8 cellular contexts compared by ENCODE assay signal in genomic region chr3:58305882-58306661, GRCh38. TPM values are rescaled to one million over a fixed set of nuclear protein-coding genes. Genes with fewer than 3 reads are reported as not detected.
DNase-seq lines count a peak whose midpoint lies in the region; ATAC-seq, FAIRE-seq and TF ChIP-seq lines count a peak whose summit lies in the region.

Gene HTD2 (plus strand): TSS chr3:58306520. CDS start chr3:58317614, 11,094 bp downstream.
Gene RPP14 (plus strand): TSS chr3:58306245. CDS start chr3:58310330, 4,085 bp downstream.

- TF ChIP-seq CTCF in BE2C (IDR thresholded peaks at IDR 0.05; ENCODE audit: low read depth, low read length): peak; percentile 78
- peak; percentile 93 to 95 (median 95) for TF ChIP-seq CTCF in keratinocyte (optimal IDR thresholded peaks at IDR 0.05 in 1 of 3, IDR thresholded peaks at IDR 0.05 in 1 of 3, conservative IDR thresholded peaks at IDR 0.05 in 1 of 3; ENCODE audit: extremely low read depth in 1 of 3, insufficient read depth in 2 of 3, low read length in 3 of 3)

- H3K9me3 ChIP-seq in BE2C (no peaks in the 10 kb centered on the region), keratinocyte (ENCODE audit: control insufficient read depth, low read depth, low read length) (no peaks in the 10 kb centered on the region)

- peaks cover 14% of the 10 kb centered on the region for H4K20me1 ChIP-seq in keratinocyte (ENCODE audit: control insufficient read depth, extremely low read depth, insufficient read depth, low read length)

- peak; percentile 95 for FAIRE-seq in keratinocyte (lab: Jason Lieb, UNC)

- TF ChIP-seq POLR2A in GM19099 (IDR thresholded peaks at IDR 0.05; ENCODE audit: extremely low read depth, insufficient read length, low read depth): peak; percentile 83

- H3K4me3 ChIP-seq in BE2C (ENCODE audit: low read depth, low read length) (peak within 1 kb of the TSS; percentile 91), keratinocyte (ENCODE audit: control insufficient read depth in 2 of 3, extremely low read depth in 1 of 3, insufficient read depth in 2 of 3, low read depth in 1 of 3, low read length in 3 of 3) (peak within 1 kb of the TSS; percentile 93 to 99 (median 99))

- peaks cover 2% of the 10 kb centered on the region for H3K36me3 ChIP-seq in BE2C
- H3K36me3 ChIP-seq in keratinocyte (ENCODE audit: control insufficient read depth in 2 of 2, extremely low read depth in 1 of 2, insufficient read depth in 2 of 2, low read length in 2 of 2): peaks cover 11 to 21% of the 10 kb centered on the region in 2 experiments

- peak; percentile 87 for ATAC-seq in HG03432 (IDR thresholded peaks at IDR 0.05; ENCODE audit: unreplicated experiment)

- DNase-seq in BE2C (peak; percentile 91), NCI-H460 (ENCODE audit: extremely low read depth, low read depth) (peak; percentile 92), cerebellum (ENCODE audit: low spot score) (peak; percentile 95), keratinocyte (ENCODE audit: low read depth, low spot score) (peak; percentile 79)
- peak; percentile 99 for DNase-seq in activated CD4-positive, alpha-beta T cell treated with anti-CD3 and anti-CD28 coated beads for 1 hour
- peak; percentile 94 to 98 for DNase-seq in stimulated activated CD4-positive, alpha-beta T cell treated with anti-CD3 and anti-CD28 coated beads, Interleukin-15, amount 100 ng/mL, for 1 hour (ENCODE audit: low read depth in 1 of 2, low spot score in 1 of 2)

- peak within 1 kb of the TSS; percentile 95 for H2AFZ ChIP-seq in keratinocyte (ENCODE audit: control insufficient read depth, low read length)

- H3K79me2 ChIP-seq in keratinocyte (ENCODE audit: control insufficient read depth, insufficient read depth, low read length): peaks cover 45% of the 10 kb centered on the region

- H3K4me1 ChIP-seq in BE2C (no peaks in the 10 kb centered on the region), keratinocyte (ENCODE audit: control insufficient read depth, extremely low read depth, insufficient read depth, low read length) (peaks cover 20% of the 10 kb centered on the region)

- H3K9ac ChIP-seq in keratinocyte (ENCODE audit: control insufficient read depth, extremely low read depth, insufficient read depth, low read length): peak within 1 kb of the TSS; percentile 98

- dilution Hi-C loops in keratinocyte (cut with MboI; ENCODE audit: extremely low pct_ligation_motif_present, low sequenced_read_pairs): no loop called here

- no peaks in the 10 kb centered on the region for H3K9me1 ChIP-seq in keratinocyte (ENCODE audit: control insufficient read depth, extremely low read depth, insufficient read depth, low read length)

- H3K27me3 ChIP-seq in BE2C: no peaks in the 10 kb centered on the region
- no peaks in the 10 kb centered on the region for H3K27me3 ChIP-seq in keratinocyte (ENCODE audit: control insufficient read depth, extremely low read depth, insufficient read depth, low read length)

- peak within 1 kb of the TSS; percentile 93 for H3K27ac ChIP-seq in keratinocyte (ENCODE audit: control insufficient read depth, insufficient read depth, low read length)

- H3K4me2 ChIP-seq in keratinocyte (ENCODE audit: control insufficient read depth, extremely low read depth, insufficient read depth, low read depth, low read length): peak within 1 kb of the TSS; percentile 99

RNA-seq across cellular contexts. Expression of gene HTD2, which starts in this region (rescaled TPM):
- 4.7 TPM for polyA plus RNA-seq in BE2C (2012; ENCODE audit: insufficient read depth, insufficient read length, low read depth)
- total RNA-seq in NCI-H460 (2014; rRNA removed; shearing (Covaris generic)): 4.4 and 7.5 TPM in 2 replicates
- 8.3 and 15.7 TPM in 2 replicates for polyA plus RNA-seq in NCI-H460 (2014; cell fraction: nucleus; rRNA removed)
- total RNA-seq in cerebellum: 6.8 TPM
- polyA plus RNA-seq in keratinocyte: 10.5 to 12.5 TPM (median 11.2 TPM) in 3 replicates
- 10.5 TPM for polyA plus RNA-seq in keratinocyte (2011; ENCODE audit: low read depth)
- polyA plus RNA-seq in keratinocyte (2011; cell fraction: cytosol; rRNA removed): 7.7 and 14.5 TPM in 2 replicates
- polyA plus RNA-seq in keratinocyte (2011; cell fraction: nucleus; rRNA removed): 10.8 and 11.0 TPM in 2 replicates
- polyA plus RNA-seq in keratinocyte (2012; ENCODE audit: low replicate concordance): 6.3 and 9.5 TPM in 2 replicates
- 1.2 to 10.8 TPM (median 9.9 TPM) in 3 replicates for polyA minus RNA-seq in keratinocyte
- polyA minus RNA-seq in keratinocyte (2011; cell fraction: cytosol; rRNA and poly(A)+ RNA removed): 7.7 TPM
- 3.5 and 7.8 TPM in 2 replicates for polyA minus RNA-seq in keratinocyte (2011; cell fraction: nucleus; rRNA and poly(A)+ RNA removed)

RNA-seq across cellular contexts. Expression of gene RPP14, which starts in this region (rescaled TPM):
- 4.1 TPM for polyA plus RNA-seq in BE2C (2012; ENCODE audit: insufficient read depth, insufficient read length, low read depth)
- 17.8 and 17.9 TPM in 2 replicates for total RNA-seq in NCI-H460 (2014; rRNA removed; shearing (Covaris generic))
- 8.9 and 10.2 TPM in 2 replicates for polyA plus RNA-seq in NCI-H460 (2014; cell fraction: nucleus; rRNA removed)
- 15.8 TPM for total RNA-seq in cerebellum
- 20.6 to 24.6 TPM (median 21.7 TPM) in 3 replicates for polyA plus RNA-seq in keratinocyte
- polyA plus RNA-seq in keratinocyte (2011; ENCODE audit: low read depth): 4.9 TPM
- 14.5 and 18.2 TPM in 2 replicates for polyA plus RNA-seq in keratinocyte (2011; cell fraction: cytosol; rRNA removed)
- 20.6 and 21.1 TPM in 2 replicates for polyA plus RNA-seq in keratinocyte (2011; cell fraction: nucleus; rRNA removed)
- polyA plus RNA-seq in keratinocyte (2012; ENCODE audit: low replicate concordance): 7.5 and 14.5 TPM in 2 replicates
- 4.9 to 15.7 TPM (median 13.8 TPM) in 3 replicates for polyA minus RNA-seq in keratinocyte
- polyA minus RNA-seq in keratinocyte (2011; cell fraction: cytosol; rRNA and poly(A)+ RNA removed): 8.2 TPM
- 4.5 and 16.3 TPM in 2 replicates for polyA minus RNA-seq in keratinocyte (2011; cell fraction: nucleus; rRNA and poly(A)+ RNA removed)

Comparison
In these comparisons a context has a peak if more than half of its experiments do, and no peak if none do; other contexts are left out.
1. Peak in every context shown above with its lines: DNase-seq, ATAC-seq, H3K4me3 ChIP-seq and H3K27ac ChIP-seq.